Comparison of ENCODE assay signal across 24 cellular contexts in genomic region chr9:86638109-86638508, GRCh38.
"Had no signal": no experiment of that assay in that cellular context is flagged by ENCODE, and none has a peak within 500 bp of the region (broad histone marks: within the 10 kb centered on the region; RNA-seq: fewer than 3 reads in every experiment).

No MANE protein-coding gene starts in this region.

- H3K27me3 ChIP-seq: adrenal gland, body of pancreas, gastroesophageal sphincter had no signal

- H3K4me1 ChIP-seq: adrenal gland had no signal

- H3K4me3 ChIP-seq: adrenal gland, body of pancreas, esophagus squamous epithelium, gastroesophageal sphincter, heart right ventricle had no signal

- DNase-seq: activated CD4-positive, alpha-beta memory T cell treated with anti-CD3 and anti-CD28 coated beads, Interleukin-2, amount 10 ng/mL, durations not matched to agents 7 days and 5 days; activated CD4-positive, alpha-beta T cell treated with anti-CD3 and anti-CD28 coated beads for 1 hour; activated CD4-positive, alpha-beta T cell treated with anti-CD3 and anti-CD28 coated beads for 4 hours; activated CD4-positive, alpha-beta T cell treated with anti-CD3 and anti-CD28 coated beads, Interleukin-2, amount 10 ng/mL, durations not matched to agents 7 days and 5 days; activated CD4-positive, alpha-beta T cell treated with anti-CD3 and anti-CD28 coated beads, Interleukin-2, amount 50 U/mL, for 4 hours; activated effector memory CD4-positive, alpha-beta T cell treated with Interleukin-2 at 50 U/mL for 16 hours; activated gamma-delta T cell treated with Interleukin-2 at 50 U/mL for 16 hours; activated T-cell treated with anti-CD3 and anti-CD28 coated beads for 4 hours; activated T-cell treated with anti-CD3 and anti-CD28 coated beads, Interleukin-2, amount 50 U/mL, for 4 hours; cortex of kidney; dermis blood vessel endothelial cell; effector CD4-positive, alpha-beta T cell; effector memory CD8-positive, alpha-beta T cell; esophagus squamous epithelium; T-helper 1 cell; T-helper 17 cell; T1000 had no signal

- H3K36me3 ChIP-seq: adrenal gland, esophagus squamous epithelium, gastroesophageal sphincter, heart right ventricle had no signal

- H3K9me3 ChIP-seq: adrenal gland, body of pancreas, gastroesophageal sphincter had no signal

- ATAC-seq: activated naive CD8-positive, alpha-beta T cell treated with anti-CD3 and anti-CD28 coated beads, Interleukin-2, amount 50 U/mL, for 24 hours; activated T-cell treated with anti-CD3 and anti-CD28 coated beads, Interleukin-2, amount 50 U/mL, for 4 hours; activated T-helper 17 cell treated with anti-CD3 and anti-CD28 coated beads, Interleukin-2, amount 50 U/mL, for 72 hours; effector memory CD8-positive, alpha-beta T cell; gastroesophageal sphincter; T-helper 17 cell had no signal

- H3K27ac ChIP-seq: adrenal gland, body of pancreas, epithelial cell of prostate, esophagus squamous epithelium, gastroesophageal sphincter, heart right ventricle had no signal
